ENCODE assay signal across 8 cellular contexts in genomic region chr11:62854013-62854824, GRCh38. TPM values are rescaled to one million over a fixed set of nuclear protein-coding genes. Genes with fewer than 3 reads are reported as not detected.
DNase-seq lines count a peak whose midpoint lies in the region; ATAC-seq, FAIRE-seq and TF ChIP-seq lines count a peak whose summit lies in the region.

No MANE protein-coding gene starts in this region.

- no peaks in the 10 kb centered on the region for H3K9me2 ChIP-seq in DOHH2 (replicated peaks; ENCODE audit: control insufficient read depth, low read length)

- intact Hi-C loops in endothelial cell of umbilical vein (cut with micrococcal nuclease), result no loop called here
- intact Hi-C loops in ovary (cut with DNase I), result loop anchor here in 1 of 4 donors (10.0 kb wide), 1 partner anchor 459 kb away; no protein-coding TSS in a partner anchor

- H3K4me3 ChIP-seq in DOHH2 (ENCODE audit: low read length) (peak overlapping the region; percentile 94), OCI-LY3 (ENCODE audit: low read length) (peak overlapping the region; percentile 93), endothelial cell of umbilical vein (replicated peaks in 1 of 3; ENCODE audit: insufficient read depth in 1 of 3, low read depth in 1 of 3, low read length in 3 of 3) (peak overlapping the region; percentile 59 to 94 (median 87)), ovary (peak overlapping the region; percentile 94)

- no peaks in the 10 kb centered on the region for H3K9me3 ChIP-seq in DOHH2 (ENCODE audit: control insufficient read depth, insufficient read depth, low read length)
- no peaks in the 10 kb centered on the region for H3K9me3 ChIP-seq in OCI-LY3 (ENCODE audit: insufficient read depth, low read length)
- no peaks in the 10 kb centered on the region for H3K9me3 ChIP-seq in endothelial cell of umbilical vein (replicated peaks; ENCODE audit: control insufficient read depth, insufficient read depth, low read length)
- H3K9me3 ChIP-seq in ovary, result no peaks in the 10 kb centered on the region

- peak; percentile 81 for TF ChIP-seq POLR2A in endothelial cell of umbilical vein (IDR thresholded peaks at IDR 0.05; ENCODE audit: low read depth, low read length)
- no peak for TF ChIP-seq POLR2A in ovary (IDR thresholded peaks at IDR 0.05)

- H3K9me1 ChIP-seq in endothelial cell of umbilical vein (replicated peaks; ENCODE audit: control insufficient read depth, extremely low read depth, insufficient read depth, low read length), result no peaks in the 10 kb centered on the region

- no peak for ATAC-seq in GM21367 (IDR thresholded peaks at IDR 0.05; ENCODE audit: unreplicated experiment)

- no peak overlapping the region for H2AFZ ChIP-seq in OCI-LY3 (ENCODE audit: low read depth, low read length)
- H2AFZ ChIP-seq in endothelial cell of umbilical vein (ENCODE audit: low read depth, low read length), result no peak overlapping the region

- dilution Hi-C loops in endothelial cell of umbilical vein (cut with MboI; ENCODE audit: extremely low pct_ligation_motif_present, low sequenced_read_pairs), result no loop called here

- CTCF ChIA-PET in endothelial cell of umbilical vein (lab: Charles Lee), result interaction anchor here (0.7 to 2.3 kb wide), 4 partner anchors 10 to 68 kb away, joined by 3 to 9 read pairs (median 4); partner anchors contain the start of gene TMEM179B

- peak overlapping the region; percentile 92 for H3K4me2 ChIP-seq in DOHH2 (ENCODE audit: low read length)
- peak overlapping the region; percentile 95 for H3K4me2 ChIP-seq in OCI-LY3 (ENCODE audit: low read length)
- peak overlapping the region; percentile 91 for H3K4me2 ChIP-seq in endothelial cell of umbilical vein (ENCODE audit: insufficient read depth, low read length)

- BruUV-seq in endothelial cell of umbilical vein (replicated peaks; lab: Mats Ljungman, UMichigan), result no TSS peak

- peak overlapping the region; percentile 91 for H3K27ac ChIP-seq in DOHH2 (ENCODE audit: low read depth, low read length)
- H3K27ac ChIP-seq in OCI-LY3 (ENCODE audit: low read length), result peak overlapping the region; percentile 85
- H3K27ac ChIP-seq in endothelial cell of umbilical vein (ENCODE audit: insufficient read depth, low read depth, low read length), result peak overlapping the region; percentile 9
- no peak overlapping the region for H3K27ac ChIP-seq in ovary

- FAIRE-seq in endothelial cell of umbilical vein (lab: Jason Lieb, UNC) (no peak), urothelium cell line (lab: Jason Lieb, UNC) (no peak)

- TF ChIP-seq CTCF in DOHH2 (IDR thresholded peaks at IDR 0.05; ENCODE audit: low read depth, low read length, poor library complexity, severe bottlenecking) (no peak), OCI-LY3 (IDR thresholded peaks at IDR 0.05; ENCODE audit: low read depth, low read length) (no peak), endothelial cell of umbilical vein (IDR thresholded peaks at IDR 0.05; ENCODE audit: extremely low read depth in 1 of 2, insufficient read depth in 1 of 2, low read depth in 1 of 2, low read length in 2 of 2) (no peak), ovary (IDR thresholded peaks at IDR 0.05) (no peak)

- H4K20me1 ChIP-seq in DOHH2 (ENCODE audit: control insufficient read depth, insufficient read depth, low read depth, low read length) (peaks cover 25% of the 10 kb centered on the region), OCI-LY3 (ENCODE audit: insufficient read depth, low read length) (peaks cover 43% of the 10 kb centered on the region), endothelial cell of umbilical vein (replicated peaks; ENCODE audit: control insufficient read depth, extremely low read depth, insufficient read depth, low read length) (peaks cover 10% of the 10 kb centered on the region)

- H3K9ac ChIP-seq in OCI-LY3 (ENCODE audit: low read length) (peak overlapping the region; percentile 100), endothelial cell of umbilical vein (replicated peaks; ENCODE audit: extremely low read depth, insufficient read depth, low read length) (peak overlapping the region; percentile 92)

- DNase-seq in endothelial cell of umbilical vein (ENCODE audit: low read depth, low spot score) (no peak), ovary (no peak), NCI-H82 treated with DMSO at 0.1 percent for 48 hours (lab: John Stamatoyannopoulos, UW; ENCODE audit: unreplicated experiment) (no peak), HuH-7.5 (ENCODE audit: low spot score) (no peak), urothelium cell line (ENCODE audit: low spot score) (no peak)

- H3F3A ChIP-seq in DOHH2 (ENCODE audit: control insufficient read depth, insufficient read depth), result peaks cover 60% of the 10 kb centered on the region

- H3K27me3 ChIP-seq in DOHH2 (ENCODE audit: control insufficient read depth, low read length) (no peaks in the 10 kb centered on the region; the same call in 1 of the 2 replicates), OCI-LY3 (ENCODE audit: low read depth, low read length) (no peaks in the 10 kb centered on the region), endothelial cell of umbilical vein (ENCODE audit: control insufficient read depth in 2 of 2, insufficient read depth in 2 of 2, low read length in 2 of 2) (no peaks in the 10 kb centered on the region), ovary (no peaks in the 10 kb centered on the region)

- WGBS in ovary, 3 donors, result 8 to 10% (median 8%) methylated on average over 8 of the region's 8 CpGs

- H3K79me2 ChIP-seq in DOHH2 (ENCODE audit: control insufficient read depth, low read length) (peaks cover 62% of the 10 kb centered on the region), OCI-LY3 (ENCODE audit: low read length) (peaks cover 63% of the 10 kb centered on the region), endothelial cell of umbilical vein (ENCODE audit: control insufficient read depth, insufficient read depth, low read length) (peaks cover 52% of the 10 kb centered on the region)

- peaks cover 39% of the 10 kb centered on the region for H3K4me1 ChIP-seq in DOHH2 (ENCODE audit: control insufficient read depth, low read length)
- peaks cover 34% of the 10 kb centered on the region for H3K4me1 ChIP-seq in OCI-LY3 (ENCODE audit: low read length)
- peaks cover 24% of the 10 kb centered on the region for H3K4me1 ChIP-seq in endothelial cell of umbilical vein (ENCODE audit: control insufficient read depth, extremely low read depth, insufficient read depth, low read length)
- peaks cover 6% of the 10 kb centered on the region for H3K4me1 ChIP-seq in ovary (ENCODE audit: insufficient read depth)

- POLR2A ChIA-PET in endothelial cell of umbilical vein (lab: Charles Lee), result interaction anchor here (0.6 to 9.3 kb wide), 6 partner anchors 14 to 158 kb away, joined by 3 to 186 read pairs (median 3); partner anchors contain the start of genes SLC3A2, STX5, WDR74 and ZBTB3

- H3K36me3 ChIP-seq in DOHH2 (ENCODE audit: control insufficient read depth, low read length) (peaks cover 69% of the 10 kb centered on the region), OCI-LY3 (replicated peaks; ENCODE audit: low read depth, low read length) (peaks cover 52% of the 10 kb centered on the region), endothelial cell of umbilical vein (ENCODE audit: control insufficient read depth in 2 of 2, extremely low read depth in 1 of 2, insufficient read depth in 2 of 2, low read length in 2 of 2) (peaks cover 12 to 29% of the 10 kb centered on the region in 2 experiments), ovary (no peaks in the 10 kb centered on the region)

- no peak for TF ChIP-seq EP300 in ovary (IDR thresholded peaks at IDR 0.05)

RNA-seq across cellular contexts. Expression of gene WDR74, which starts 14.8 kb away (rescaled TPM):
- total RNA-seq in endothelial cell of umbilical vein (51.7 and 51.8 TPM in 2 replicates), ovary (10 to 100 TPM; 36.5 to 70.6 (median 61.1) TPM)
- polyA plus RNA-seq in endothelial cell of umbilical vein (44.7 and 44.8 TPM in 2 replicates), ovary (10 to 100 TPM; 25.1 to 39.4 TPM)
- 42.0 and 42.4 TPM in 2 replicates for polyA plus RNA-seq in endothelial cell of umbilical vein (2011; cell fraction: cytosol; rRNA removed)
- 86.8 and 87.9 TPM in 2 replicates for polyA plus RNA-seq in endothelial cell of umbilical vein (2011; cell fraction: nucleus; rRNA removed)
- polyA plus RNA-seq in endothelial cell of umbilical vein (2012), result 41.8 and 42.0 TPM in 2 replicates
- 72.7 and 87.6 TPM in 2 replicates for polyA minus RNA-seq in endothelial cell of umbilical vein
- polyA minus RNA-seq in endothelial cell of umbilical vein (2011; cell fraction: cytosol; rRNA and poly(A)+ RNA removed), result 87.2 TPM
- 97.3 and 116 TPM in 2 replicates for polyA minus RNA-seq in endothelial cell of umbilical vein (2011; cell fraction: nucleus; rRNA and poly(A)+ RNA removed)

RNA-seq across cellular contexts. Expression of gene TEX54, which starts 21.6 kb away (rescaled TPM):
- total RNA-seq in endothelial cell of umbilical vein, result not detected in 2 replicates
- not detected in 2 replicates for polyA plus RNA-seq in endothelial cell of umbilical vein
- polyA plus RNA-seq in endothelial cell of umbilical vein (2011; cell fraction: cytosol; rRNA removed), result not detected in 2 replicates
- not detected in 2 replicates for polyA plus RNA-seq in endothelial cell of umbilical vein (2011; cell fraction: nucleus; rRNA removed)
- not detected in 2 replicates for polyA plus RNA-seq in endothelial cell of umbilical vein (2012)
- not detected in 2 replicates for polyA minus RNA-seq in endothelial cell of umbilical vein
- polyA minus RNA-seq in endothelial cell of umbilical vein (2011; cell fraction: cytosol; rRNA and poly(A)+ RNA removed), result not detected
- not detected in 2 replicates for polyA minus RNA-seq in endothelial cell of umbilical vein (2011; cell fraction: nucleus; rRNA and poly(A)+ RNA removed)
- total RNA-seq in ovary, result not detected
- not detected for polyA plus RNA-seq in ovary

RNA-seq across cellular contexts. Expression of gene STX5, which starts 22.4 kb away (rescaled TPM):
- total RNA-seq in endothelial cell of umbilical vein (41.3 and 42.8 TPM in 2 replicates), ovary (10 to 100 TPM; 33.2 to 60.7 (median 49.1) TPM)
- polyA plus RNA-seq in endothelial cell of umbilical vein (46.4 and 50.7 TPM in 2 replicates), ovary (10 to 100 TPM; 39.6 to 50.1 TPM)
- polyA plus RNA-seq in endothelial cell of umbilical vein (2011; cell fraction: cytosol; rRNA removed), result 42.9 and 45.1 TPM in 2 replicates
- 42.6 and 48.9 TPM in 2 replicates for polyA plus RNA-seq in endothelial cell of umbilical vein (2011; cell fraction: nucleus; rRNA removed)
- polyA plus RNA-seq in endothelial cell of umbilical vein (2012), result 36.1 and 49.4 TPM in 2 replicates
- 59.2 and 65.6 TPM in 2 replicates for polyA minus RNA-seq in endothelial cell of umbilical vein
- 35.4 TPM for polyA minus RNA-seq in endothelial cell of umbilical vein (2011; cell fraction: cytosol; rRNA and poly(A)+ RNA removed)
- polyA minus RNA-seq in endothelial cell of umbilical vein (2011; cell fraction: nucleus; rRNA and poly(A)+ RNA removed), result 26.8 and 30.0 TPM in 2 replicates

RNA-seq across cellular contexts. Expression of gene SLC3A2, which starts 26.5 kb away (rescaled TPM):
- total RNA-seq in endothelial cell of umbilical vein (190 and 208 TPM in 2 replicates), ovary (100 to 1,000 TPM in 3 of 7 donors, 10 to 100 TPM in 4; 69.0 to 430 (median 97.7) TPM)
- polyA plus RNA-seq in endothelial cell of umbilical vein (337 and 344 TPM in 2 replicates), ovary (100 to 1,000 TPM in 1 of 2 donors, 10 to 100 TPM in 1; 90.0 to 126 TPM)
- polyA plus RNA-seq in endothelial cell of umbilical vein (2011; cell fraction: cytosol; rRNA removed), result 198 and 221 TPM in 2 replicates
- 576 and 592 TPM in 2 replicates for polyA plus RNA-seq in endothelial cell of umbilical vein (2011; cell fraction: nucleus; rRNA removed)
- polyA plus RNA-seq in endothelial cell of umbilical vein (2012), result 149 and 184 TPM in 2 replicates
- 194 and 205 TPM in 2 replicates for polyA minus RNA-seq in endothelial cell of umbilical vein
- 579 TPM for polyA minus RNA-seq in endothelial cell of umbilical vein (2011; cell fraction: cytosol; rRNA and poly(A)+ RNA removed)
- 229 and 240 TPM in 2 replicates for polyA minus RNA-seq in endothelial cell of umbilical vein (2011; cell fraction: nucleus; rRNA and poly(A)+ RNA removed)

RNA-seq across cellular contexts. Expression of gene NXF1, which starts 49.0 kb away (rescaled TPM):
- total RNA-seq in endothelial cell of umbilical vein (71.4 and 74.4 TPM in 2 replicates), ovary (10 to 100 TPM; 48.8 to 96.8 (median 77.7) TPM)
- polyA plus RNA-seq in endothelial cell of umbilical vein (99.8 and 101 TPM in 2 replicates), ovary (100 to 1,000 TPM in 1 of 2 donors, 10 to 100 TPM in 1; 99.4 to 125 TPM)
- polyA plus RNA-seq in endothelial cell of umbilical vein (2011; cell fraction: cytosol; rRNA removed), result 75.1 and 78.1 TPM in 2 replicates
- polyA plus RNA-seq in endothelial cell of umbilical vein (2011; cell fraction: nucleus; rRNA removed), result 336 and 463 TPM in 2 replicates
- polyA plus RNA-seq in endothelial cell of umbilical vein (2012), result 61.2 and 75.7 TPM in 2 replicates
- polyA minus RNA-seq in endothelial cell of umbilical vein, result 75.9 and 84.3 TPM in 2 replicates
- 39.1 TPM for polyA minus RNA-seq in endothelial cell of umbilical vein (2011; cell fraction: cytosol; rRNA and poly(A)+ RNA removed)
- polyA minus RNA-seq in endothelial cell of umbilical vein (2011; cell fraction: nucleus; rRNA and poly(A)+ RNA removed), result 67.6 and 94.2 TPM in 2 replicates

Comparison
In these comparisons a context has a peak if more than half of its experiments do, and no peak if none do; other contexts are left out.
1. H3K27ac ChIP-seq: peak in DOHH2 (single experiment), OCI-LY3 (single experiment) and endothelial cell of umbilical vein (single experiment); none in ovary (0 of 2).
2. Peak in every context shown above with its lines, with median percentiles within 50 percentile points of each other: H3K4me2 ChIP-seq and H3K4me3 ChIP-seq.